ENCODE assay signal across 8 cellular contexts in the genomic region with DNA sequence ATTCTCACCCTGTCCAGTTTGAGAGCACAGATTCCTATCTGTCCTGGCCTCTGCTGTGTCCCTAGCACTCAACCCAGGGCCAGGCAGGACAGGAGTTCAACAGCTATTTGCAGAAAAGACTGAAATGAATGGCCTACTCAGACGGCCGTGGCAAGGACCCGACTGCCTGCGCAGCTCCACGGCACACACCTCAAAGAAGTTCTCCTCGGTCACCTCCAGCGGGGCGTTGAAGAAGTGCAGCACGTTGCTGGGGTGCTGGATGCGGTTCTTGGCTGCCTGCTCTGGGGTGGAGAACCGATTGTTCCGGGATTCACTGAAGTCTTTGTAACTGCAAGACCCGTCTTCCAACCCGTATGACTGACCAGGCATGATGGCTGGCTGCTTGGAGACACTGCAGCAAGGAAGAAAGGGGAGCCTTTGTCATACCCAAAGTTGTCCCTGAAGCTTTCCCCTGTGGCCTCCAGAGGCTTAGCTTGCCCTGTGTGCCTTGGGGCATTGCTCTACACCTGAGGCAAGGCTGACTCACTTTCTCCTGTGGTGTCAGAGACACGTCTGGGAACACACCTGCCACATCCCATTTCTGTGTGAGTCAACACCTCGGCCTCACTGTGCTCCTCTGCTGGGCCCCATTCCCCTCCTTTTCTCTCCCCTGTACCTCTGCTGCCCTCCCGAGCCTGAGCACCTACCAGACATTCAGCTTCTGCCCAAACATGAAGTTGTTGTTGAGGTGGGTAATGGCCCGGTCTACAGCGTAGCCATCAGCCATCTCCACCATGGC. TPM values are rescaled to one million over a fixed set of nuclear protein-coding genes. Genes with fewer than 3 reads are reported as not detected.
A peak's percentile ranks its signal among the peaks of the same experiment; 100 is the strongest.
DNase-seq lines count a peak whose midpoint lies in the region; ATAC-seq and TF ChIP-seq lines count a peak whose summit lies in the region.

No MANE protein-coding gene starts in this region.

- CTCF ChIA-PET in HCT116 (lab: Charles Lee), result interaction anchor here (0.9 to 1.4 kb wide), 3 partner anchors 69 to 436 kb away, joined by 3 to 4 read pairs (median 4); a partner anchor contains a TSS

- no peak overlapping the region for H2AFZ ChIP-seq in HCT116 (ENCODE audit: low read depth, low read length, poor library complexity, severe bottlenecking)
- H2AFZ ChIP-seq in hepatocyte, result no peak overlapping the region

- H3K36me3 ChIP-seq in HCT116 (ENCODE audit: control insufficient read depth in 1 of 2, insufficient read depth in 2 of 2, low read length in 2 of 2), result peaks cover 59 to 71% of the 10 kb centered on the region in 2 experiments
- peaks cover 8% of the 10 kb centered on the region for H3K36me3 ChIP-seq in hepatocyte (replicated peaks; ENCODE audit: insufficient read depth, low read depth)
- H3K36me3 ChIP-seq in HAP-1 (replicated peaks), result peaks cover 76% of the 10 kb centered on the region

- no peak for TF ChIP-seq POLR2A in HCT116 (IDR thresholded peaks at IDR 0.05; ENCODE audit: borderline replicate concordance, extremely low read depth, insufficient read depth, insufficient read length)

- peak overlapping the region; percentile 15 for H3K27ac ChIP-seq in HCT116 (ENCODE audit: low read depth, low read length)
- H3K27ac ChIP-seq in hepatocyte, result peak overlapping the region; percentile 99

- no TSS peak for BruUV-seq in HCT116 (replicated peaks; lab: Mats Ljungman, UMichigan)

- WGBS in hepatocyte (ENCODE audit: low lambda C conversion rate, missing lambda C conversion rate), result 76% methylated on average over 19 of the region's 19 CpGs

- TF ChIP-seq RAD21 in HCT116 (IDR thresholded peaks at IDR 0.05; ENCODE audit: low read depth), result peak; percentile 58

- RAD21 ChIA-PET in HCT116 (lab: Charles Lee; ENCODE audit: low non-redundant PET in 1 of 2, low total read pairs in 2 of 2, uncharacterized antibody in 2 of 2, unreplicated experiment in 2 of 2), result no interaction called here

- H3K27me3 ChIP-seq in HCT116 (ENCODE audit: insufficient read depth, low read length), result no peaks in the 10 kb centered on the region
- H3K27me3 ChIP-seq in hepatocyte, result no peaks in the 10 kb centered on the region
- no peaks in the 10 kb centered on the region for H3K27me3 ChIP-seq in HAP-1 (ENCODE audit: low read depth)

- no peak overlapping the region for H3K4me3 ChIP-seq in HCT116 (replicated peaks in 1 of 2; ENCODE audit: low read depth in 1 of 2, low read length in 2 of 2)
- no peak overlapping the region for H3K4me3 ChIP-seq in hepatocyte
- H3K4me3 ChIP-seq in HAP-1, result no peak overlapping the region

- H3K9me3 ChIP-seq in HCT116 (ENCODE audit: control insufficient read depth in 1 of 2, insufficient read depth in 1 of 2, low read depth in 1 of 2, low read length in 2 of 2) (no peaks in the 10 kb centered on the region), hepatocyte (ENCODE audit: low read depth) (no peaks in the 10 kb centered on the region), HAP-1 (no peaks in the 10 kb centered on the region)

- in situ Hi-C loops in HAP-1 (cut with MboI; ENCODE audit: low sequenced_read_pairs), result no loop called here

- TF ChIP-seq CTCF in HCT116 (IDR thresholded peaks at IDR 0.05 in 2 of 3, conservative IDR thresholded peaks at IDR 0.05 in 1 of 3; ENCODE audit: borderline replicate concordance in 1 of 3, insufficient read depth in 1 of 3, low read depth in 2 of 3, low read length in 2 of 3) (0 out of 6 replicates have a peak, but pooled peaks of 1 of the 3 experiments have one; percentile 9), hepatocyte (IDR thresholded peaks at IDR 0.05; ENCODE audit: poor library complexity) (peak; percentile 33)

- H3K4me1 ChIP-seq in HCT116 (ENCODE audit: control insufficient read depth in 1 of 2, insufficient read depth in 2 of 2, low read length in 2 of 2) (peaks cover 0 to 26% of the 10 kb centered on the region in 2 experiments; a peak in 2 of 4 replicates), hepatocyte (ENCODE audit: insufficient read depth) (peaks cover 32% of the 10 kb centered on the region), HAP-1 (0 out of 2 replicates have a peak, but pooled peaks cover 2% of the 10 kb centered on the region)

- POLR2A ChIA-PET in HCT116 (lab: Charles Lee), result interaction anchor here (2.4 to 3.0 kb wide), 2 partner anchors 10 to 16 kb away, joined by 10 to 16 read pairs; no protein-coding TSS in a partner anchor

- peaks cover 38% of the 10 kb centered on the region for H3K79me2 ChIP-seq in HCT116 (ENCODE audit: insufficient read depth, low read length)
- peaks cover 39% of the 10 kb centered on the region for H3K79me2 ChIP-seq in hepatocyte

- peak overlapping the region; percentile 31 for H3K9ac ChIP-seq in HCT116 (ENCODE audit: low read length)

- ATAC-seq in HCT116 (peak; percentile 50), HG02798 (IDR thresholded peaks at IDR 0.05; ENCODE audit: poor library complexity, unreplicated experiment) (no peak)

- peaks cover 19% of the 10 kb centered on the region; the same call in 1 of the 2 replicates for H4K20me1 ChIP-seq in HCT116 (ENCODE audit: insufficient read depth)
- peaks cover 36% of the 10 kb centered on the region for H4K20me1 ChIP-seq in hepatocyte (ENCODE audit: insufficient read depth, poor library complexity, severe bottlenecking)

- intact Hi-C loops in HCT116 (cut with micrococcal nuclease), result no loop called here

- H3K9me2 ChIP-seq in HCT116 (ENCODE audit: insufficient read depth) (no peaks in the 10 kb centered on the region), hepatocyte (replicated peaks; ENCODE audit: insufficient read depth) (no peaks in the 10 kb centered on the region)

- H3K4me2 ChIP-seq in HCT116 (ENCODE audit: low read length) (peak overlapping the region; percentile 23; the same call in 1 of the 2 replicates), hepatocyte (peak overlapping the region; percentile 34)

- DNase-seq in HCT116 (ENCODE audit: low read depth, low spot score) (peak; percentile 46), hepatocyte (ENCODE audit: low spot score) (peak; percentile 85), NCI-H524 treated with DMSO at 0.1 percent for 48 hours (lab: John Stamatoyannopoulos, UW) (no peak), HAP-1 (ENCODE audit: low spot score in 2 of 2) (no peak), NCI-H146 treated with DMSO at 0.1 percent for 48 hours (lab: John Stamatoyannopoulos, UW; ENCODE audit: unreplicated experiment) (no peak)
- DNase-seq in activated CD8-positive, alpha-beta memory T cell treated with anti-CD3 and anti-CD28 coated beads for 4 hours (ENCODE audit: low read depth in 2 of 2), result peak; percentile 20 to 53
- peak; percentile 59 for DNase-seq in stimulated activated CD4-positive, alpha-beta T cell treated with anti-CD3 and anti-CD28 coated beads, Interleukin-4, amount 100 ng/mL, for 1 hour

TF ChIP-seq in HCT116, 20 proteins besides CTCF, POLR2A, EP300 and RAD21:
- TF ChIP-seq POLR2AphosphoS5 (IDR thresholded peaks at IDR 0.05; ENCODE audit: low read depth, low read length) (peak; percentile 44; the same call in 1 of the 2 replicates), ELF1 (IDR thresholded peaks at IDR 0.05; ENCODE audit: borderline replicate concordance, low read depth) (no peak), FOSL1 (IDR thresholded peaks at IDR 0.05; ENCODE audit: low read depth) (peak; percentile 62), CBX3 (IDR thresholded peaks at IDR 0.05; ENCODE audit: low read depth) (no peak), SP1 (IDR thresholded peaks at IDR 0.05; ENCODE audit: low read depth) (peak; percentile 44; the same call in 1 of the 2 replicates), JUND (IDR thresholded peaks at IDR 0.05) (peak; percentile 68; the same call in 1 of the 2 replicates), ZNF274 (IDR thresholded peaks at IDR 0.05; ENCODE audit: low read depth, low read length) (no peak), YY1 (IDR thresholded peaks at IDR 0.05; ENCODE audit: extremely low read depth, insufficient replicate concordance, low read depth, low read length) (no peak), SRF (IDR thresholded peaks at IDR 0.05; ENCODE audit: low read depth) (no peak), SIN3A (IDR thresholded peaks at IDR 0.05; ENCODE audit: low read depth) (0 out of 2 replicates have a peak, but pooled peaks have one; percentile 26)
- TF ChIP-seq, protein P1, sequence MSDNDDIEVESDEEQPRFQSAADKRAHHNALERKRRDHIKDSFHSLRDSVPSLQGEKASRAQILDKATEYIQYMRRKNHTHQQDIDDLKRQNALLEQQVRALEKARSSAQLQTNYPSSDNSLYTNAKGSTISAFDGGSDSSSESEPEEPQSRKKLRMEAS (IDR thresholded peaks at IDR 0.05), result peak; percentile 15; the same call in 1 of the 2 replicates

RNA-seq across cellular contexts. Expression of a gene that starts 6.8 kb away (rescaled TPM):
- 81.3 TPM for total RNA-seq in HCT116 (2021; ENCODE audit: unreplicated experiment)
- polyA plus RNA-seq in HCT116 (2012), result 110 and 119 TPM in 2 replicates
- 125 and 133 TPM in 2 replicates for total RNA-seq in hepatocyte
- polyA plus RNA-seq in hepatocyte, result 272 and 284 TPM in 2 replicates

RNA-seq across cellular contexts. Expression of a gene that starts 11.4 kb away (rescaled TPM):
- total RNA-seq in HCT116 (2021; ENCODE audit: unreplicated experiment), result 551 TPM
- polyA plus RNA-seq in HCT116 (2012), result 391 and 470 TPM in 2 replicates
- 154 and 209 TPM in 2 replicates for total RNA-seq in hepatocyte
- polyA plus RNA-seq in hepatocyte, result 169 and 184 TPM in 2 replicates

RNA-seq across cellular contexts. Expression of a gene that starts 25.7 kb away (rescaled TPM):
- 0.86 TPM for total RNA-seq in HCT116 (2021; ENCODE audit: unreplicated experiment)
- polyA plus RNA-seq in HCT116 (2012), result 0.19 and 0.36 TPM in 2 replicates
- total RNA-seq in hepatocyte, result 147 and 148 TPM in 2 replicates
- polyA plus RNA-seq in hepatocyte, result 181 and 199 TPM in 2 replicates

RNA-seq across cellular contexts. Expression of a gene that starts 39.7 kb away (rescaled TPM):
- total RNA-seq in HCT116 (2021; ENCODE audit: unreplicated experiment), result 28.6 TPM
- polyA plus RNA-seq in HCT116 (2012), result 27.0 and 28.7 TPM in 2 replicates
- 3.9 and 5.6 TPM in 2 replicates for total RNA-seq in hepatocyte
- polyA plus RNA-seq in hepatocyte, result 4.6 and 7.7 TPM in 2 replicates

RNA-seq across cellular contexts. Expression of a gene that starts 49.4 kb away (rescaled TPM):
- total RNA-seq in HCT116 (2021; ENCODE audit: unreplicated experiment) (2.4 TPM), hepatocyte (0.64 TPM in 1 of 2 replicates, not detected in the other)
- 1.4 and 2.0 TPM in 2 replicates for polyA plus RNA-seq in HCT116 (2012)
- 0.72 TPM in 1 of 2 replicates, not detected in the other for polyA plus RNA-seq in hepatocyte

Comparison
In these comparisons a context has a peak if more than half of its experiments do, and no peak if none do; other contexts are left out.
1. DNase-seq: peak in HCT116 (single experiment), activated CD8-positive, alpha-beta memory T cell treated with anti-CD3 and anti-CD28 coated beads for 4 hours (2 of 2), hepatocyte (single experiment) and stimulated activated CD4-positive, alpha-beta T cell treated with anti-CD3 and anti-CD28 coated beads, Interleukin-4, amount 100 ng/mL, for 1 hour (single experiment); none in NCI-H524 treated with DMSO at 0.1 percent for 48 hours (single experiment), HAP-1 (0 of 2) and NCI-H146 treated with DMSO at 0.1 percent for 48 hours (single experiment).
2. RNA of a gene that starts 25.7 kb away (total RNA-seq): 147 to 148 TPM in hepatocyte; 0.86 TPM in HCT116 (single experiment); every median in the first group is over 10 times any median in the second.